In genomic region chr20:17849901-17850673, GRCh38 we compare ENCODE assay signal across 1 cellular context.
TF ChIP-seq lines count a peak whose summit lies in the region.

No MANE protein-coding gene starts in this region.

TF ChIP-seq in IMR-90, 13 proteins besides CTCF, POLR2A, EP300 and RAD21 (continued from another document):
- TF ChIP-seq USF2 (IDR thresholded peaks at IDR 0.05; ENCODE audit: low read depth, low read length) (peak; percentile 90), MAZ (IDR thresholded peaks at IDR 0.05; ENCODE audit: borderline replicate concordance, low read depth, low read length) (no peak), MAFK (IDR thresholded peaks at IDR 0.05; ENCODE audit: low read depth, low read length) (no peak; the same call in 1 of the 2 replicates), CHD1 (IDR thresholded peaks at IDR 0.05; ENCODE audit: low read depth, low read length) (no peak), MXI1 (IDR thresholded peaks at IDR 0.05; ENCODE audit: borderline replicate concordance, low read depth, low read length) (peak; percentile 40; the same call in 1 of the 2 replicates)
